1 cellular context compared by ENCODE assay signal in genomic region chr19:5693195-5694166, GRCh38.
TF ChIP-seq lines count a peak whose summit lies in the region.

No MANE protein-coding gene starts in this region.

TF ChIP-seq in K562, 482 proteins besides CTCF, POLR2A, EP300 and RAD21 (continued from another document):
- TF ChIP-seq, protein P1, sequence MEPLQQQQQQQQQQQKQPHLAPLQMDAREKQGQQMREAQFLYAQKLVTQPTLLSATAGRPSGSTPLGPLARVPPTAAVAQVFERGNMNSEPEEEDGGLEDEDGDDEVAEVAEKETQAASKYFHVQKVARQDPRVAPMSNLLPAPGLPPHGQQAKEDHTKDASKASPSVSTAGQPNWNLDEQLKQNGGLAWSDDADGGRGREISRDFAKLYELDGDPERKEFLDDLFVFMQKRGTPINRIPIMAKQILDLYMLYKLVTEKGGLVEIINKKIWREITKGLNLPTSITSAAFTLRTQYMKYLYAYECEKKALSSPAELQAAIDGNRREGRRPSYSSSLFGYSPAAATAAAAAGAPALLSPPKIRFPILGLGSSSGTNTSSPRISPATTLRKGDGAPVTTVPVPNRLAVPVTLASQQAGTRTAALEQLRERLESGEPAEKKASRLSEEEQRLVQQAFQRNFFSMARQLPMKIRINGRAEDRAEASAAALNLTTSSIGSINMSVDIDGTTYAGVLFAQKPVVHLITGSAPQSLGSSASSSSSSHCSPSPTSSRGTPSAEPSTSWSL (CRISPR knock-in tag; IDR thresholded peaks at IDR 0.05; ENCODE audit: borderline replicate concordance) = no peak
- TF ChIP-seq ZNF253 (CRISPR knock-in tag; conservative IDR thresholded peaks at IDR 0.05) (no peak), ZBTB33 (CRISPR knock-in tag; IDR thresholded peaks at IDR 0.05) (peak; percentile 85), POLR2AphosphoS2 (IDR thresholded peaks at IDR 0.05; ENCODE audit: low read length) (peak; percentile 91), COPS2 (conservative IDR thresholded peaks at IDR 0.05) (no peak), ZNF408 (CRISPR knock-in tag; IDR thresholded peaks at IDR 0.05; ENCODE audit: low read depth) (no peak), STAT5B (CRISPR knock-in tag; IDR thresholded peaks at IDR 0.05) (no peak), STAG1 (CRISPR knock-in tag; IDR thresholded peaks at IDR 0.05; ENCODE audit: borderline replicate concordance) (no peak), RBFOX2 (IDR thresholded peaks at IDR 0.05; ENCODE audit: low read depth, low read length) (peak; percentile 73), KDM1A (IDR thresholded peaks at IDR 0.05) (no peak), GTF2F1 (IDR thresholded peaks at IDR 0.05; ENCODE audit: low read depth, low read length) (0 out of 2 replicates have a peak, but pooled peaks have one; percentile 36), ZC3H4 (CRISPR knock-in tag; IDR thresholded peaks at IDR 0.05; ENCODE audit: borderline replicate concordance) (0 out of 2 replicates have a peak, but pooled peaks have one; percentile 34), PHF8 (IDR thresholded peaks at IDR 0.05; ENCODE audit: borderline replicate concordance, low read length) (no peak), IRF2 (CRISPR knock-in tag; IDR thresholded peaks at IDR 0.05) (no peak), HOXB6 (CRISPR knock-in tag; IDR thresholded peaks at IDR 0.05; ENCODE audit: borderline replicate concordance) (no peak), ZNF384 (IDR thresholded peaks at IDR 0.05; ENCODE audit: low read depth, low read length) (no peak), ARID1B (IDR thresholded peaks at IDR 0.05) (no peak), MCM5 (IDR thresholded peaks at IDR 0.05; ENCODE audit: low read depth) (no peak), HNRNPL (IDR thresholded peaks at IDR 0.05; ENCODE audit: low read depth, low read length) (peak; percentile 64; the same call in 1 of the 2 replicates), FIP1L1 (IDR thresholded peaks at IDR 0.05; ENCODE audit: low read depth, low read length, poor library complexity, severe bottlenecking) (peak; percentile 59), BHLHE40 (IDR thresholded peaks at IDR 0.05; ENCODE audit: low read length) (peak; percentile 11; the same call in 1 of the 2 replicates), XRCC5 (IDR thresholded peaks at IDR 0.05; ENCODE audit: low read depth, low read length) (0 out of 2 replicates have a peak, but pooled peaks have one; percentile 53), RBM15 (IDR thresholded peaks at IDR 0.05; ENCODE audit: insufficient read depth, low read length) (no peak), ZNF695 (CRISPR knock-in tag; IDR thresholded peaks at IDR 0.05) (0 out of 2 replicates have a peak, but pooled peaks have one; percentile 38), TFAP4 (CRISPR knock-in tag; IDR thresholded peaks at IDR 0.05; ENCODE audit: borderline replicate concordance) (peak; percentile 21; the same call in 1 of the 2 replicates), MYNN (IDR thresholded peaks at IDR 0.05) (0 out of 2 replicates have a peak, but pooled peaks have one; percentile 33), MYNN (CRISPR knock-in tag; IDR thresholded peaks at IDR 0.05) (no peak), ZNF140 (CRISPR knock-in tag; IDR thresholded peaks at IDR 0.05) (no peak), TAF1 (IDR thresholded peaks at IDR 0.05; ENCODE audit: control insufficient read depth, extremely low read depth, insufficient read depth, low read length, severe bottlenecking) (no peak), ELF4 (CRISPR knock-in tag; IDR thresholded peaks at IDR 0.05) (no peak), BACH1 (tag; IDR thresholded peaks at IDR 0.05) (no peak), HDAC6 (IDR thresholded peaks at IDR 0.05; ENCODE audit: low read depth, low read length) (no peak), SMARCC2 (IDR thresholded peaks at IDR 0.05; ENCODE audit: low read depth) (no peak), HDAC3 (IDR thresholded peaks at IDR 0.05; ENCODE audit: borderline replicate concordance, partially characterized antibody) (no peak), POLR2B (IDR thresholded peaks at IDR 0.05; ENCODE audit: low read depth, partially characterized antibody) (peak; percentile 81), DPF2 (IDR thresholded peaks at IDR 0.05) (no peak), AFF4 (CRISPR knock-in tag; IDR thresholded peaks at IDR 0.05) (0 out of 2 replicates have a peak, but pooled peaks have one; percentile 2), ZBTB17 (CRISPR knock-in tag; IDR thresholded peaks at IDR 0.05) (no peak), NFIC (IDR thresholded peaks at IDR 0.05) (no peak), ARHGAP35 (IDR thresholded peaks at IDR 0.05; ENCODE audit: partially characterized antibody) (no peak), ZNF324 (CRISPR knock-in tag; IDR thresholded peaks at IDR 0.05) (0 out of 2 replicates have a peak, but pooled peaks have one; percentile 10)
- TF ChIP-seq, protein P2, sequence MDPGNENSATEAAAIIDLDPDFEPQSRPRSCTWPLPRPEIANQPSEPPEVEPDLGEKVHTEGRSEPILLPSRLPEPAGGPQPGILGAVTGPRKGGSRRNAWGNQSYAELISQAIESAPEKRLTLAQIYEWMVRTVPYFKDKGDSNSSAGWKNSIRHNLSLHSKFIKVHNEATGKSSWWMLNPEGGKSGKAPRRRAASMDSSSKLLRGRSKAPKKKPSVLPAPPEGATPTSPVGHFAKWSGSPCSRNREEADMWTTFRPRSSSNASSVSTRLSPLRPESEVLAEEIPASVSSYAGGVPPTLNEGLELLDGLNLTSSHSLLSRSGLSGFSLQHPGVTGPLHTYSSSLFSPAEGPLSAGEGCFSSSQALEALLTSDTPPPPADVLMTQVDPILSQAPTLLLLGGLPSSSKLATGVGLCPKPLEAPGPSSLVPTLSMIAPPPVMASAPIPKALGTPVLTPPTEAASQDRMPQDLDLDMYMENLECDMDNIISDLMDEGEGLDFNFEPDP (CRISPR knock-in tag; IDR thresholded peaks at IDR 0.05) = no peak
- TF ChIP-seq, protein P3, sequence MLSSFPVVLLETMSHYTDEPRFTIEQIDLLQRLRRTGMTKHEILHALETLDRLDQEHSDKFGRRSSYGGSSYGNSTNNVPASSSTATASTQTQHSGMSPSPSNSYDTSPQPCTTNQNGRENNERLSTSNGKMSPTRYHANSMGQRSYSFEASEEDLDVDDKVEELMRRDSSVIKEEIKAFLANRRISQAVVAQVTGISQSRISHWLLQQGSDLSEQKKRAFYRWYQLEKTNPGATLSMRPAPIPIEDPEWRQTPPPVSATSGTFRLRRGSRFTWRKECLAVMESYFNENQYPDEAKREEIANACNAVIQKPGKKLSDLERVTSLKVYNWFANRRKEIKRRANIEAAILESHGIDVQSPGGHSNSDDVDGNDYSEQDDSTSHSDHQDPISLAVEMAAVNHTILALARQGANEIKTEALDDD (IDR thresholded peaks at IDR 0.05) = no peak
- TF ChIP-seq, protein P4, sequence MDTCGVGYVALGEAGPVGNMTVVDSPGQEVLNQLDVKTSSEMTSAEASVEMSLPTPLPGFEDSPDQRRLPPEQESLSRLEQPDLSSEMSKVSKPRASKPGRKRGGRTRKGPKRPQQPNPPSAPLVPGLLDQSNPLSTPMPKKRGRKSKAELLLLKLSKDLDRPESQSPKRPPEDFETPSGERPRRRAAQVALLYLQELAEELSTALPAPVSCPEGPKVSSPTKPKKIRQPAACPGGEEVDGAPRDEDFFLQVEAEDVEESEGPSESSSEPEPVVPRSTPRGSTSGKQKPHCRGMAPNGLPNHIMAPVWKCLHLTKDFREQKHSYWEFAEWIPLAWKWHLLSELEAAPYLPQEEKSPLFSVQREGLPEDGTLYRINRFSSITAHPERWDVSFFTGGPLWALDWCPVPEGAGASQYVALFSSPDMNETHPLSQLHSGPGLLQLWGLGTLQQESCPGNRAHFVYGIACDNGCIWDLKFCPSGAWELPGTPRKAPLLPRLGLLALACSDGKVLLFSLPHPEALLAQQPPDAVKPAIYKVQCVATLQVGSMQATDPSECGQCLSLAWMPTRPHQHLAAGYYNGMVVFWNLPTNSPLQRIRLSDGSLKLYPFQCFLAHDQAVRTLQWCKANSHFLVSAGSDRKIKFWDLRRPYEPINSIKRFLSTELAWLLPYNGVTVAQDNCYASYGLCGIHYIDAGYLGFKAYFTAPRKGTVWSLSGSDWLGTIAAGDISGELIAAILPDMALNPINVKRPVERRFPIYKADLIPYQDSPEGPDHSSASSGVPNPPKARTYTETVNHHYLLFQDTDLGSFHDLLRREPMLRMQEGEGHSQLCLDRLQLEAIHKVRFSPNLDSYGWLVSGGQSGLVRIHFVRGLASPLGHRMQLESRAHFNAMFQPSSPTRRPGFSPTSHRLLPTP (IDR thresholded peaks at IDR 0.05; ENCODE audit: borderline replicate concordance, extremely low read depth, insufficient read length) = no peak
TF ChIP-seq in K562: peak in this region for 28.
